Comparison of ENCODE assay signal across 10 cellular contexts in the genomic region with DNA sequence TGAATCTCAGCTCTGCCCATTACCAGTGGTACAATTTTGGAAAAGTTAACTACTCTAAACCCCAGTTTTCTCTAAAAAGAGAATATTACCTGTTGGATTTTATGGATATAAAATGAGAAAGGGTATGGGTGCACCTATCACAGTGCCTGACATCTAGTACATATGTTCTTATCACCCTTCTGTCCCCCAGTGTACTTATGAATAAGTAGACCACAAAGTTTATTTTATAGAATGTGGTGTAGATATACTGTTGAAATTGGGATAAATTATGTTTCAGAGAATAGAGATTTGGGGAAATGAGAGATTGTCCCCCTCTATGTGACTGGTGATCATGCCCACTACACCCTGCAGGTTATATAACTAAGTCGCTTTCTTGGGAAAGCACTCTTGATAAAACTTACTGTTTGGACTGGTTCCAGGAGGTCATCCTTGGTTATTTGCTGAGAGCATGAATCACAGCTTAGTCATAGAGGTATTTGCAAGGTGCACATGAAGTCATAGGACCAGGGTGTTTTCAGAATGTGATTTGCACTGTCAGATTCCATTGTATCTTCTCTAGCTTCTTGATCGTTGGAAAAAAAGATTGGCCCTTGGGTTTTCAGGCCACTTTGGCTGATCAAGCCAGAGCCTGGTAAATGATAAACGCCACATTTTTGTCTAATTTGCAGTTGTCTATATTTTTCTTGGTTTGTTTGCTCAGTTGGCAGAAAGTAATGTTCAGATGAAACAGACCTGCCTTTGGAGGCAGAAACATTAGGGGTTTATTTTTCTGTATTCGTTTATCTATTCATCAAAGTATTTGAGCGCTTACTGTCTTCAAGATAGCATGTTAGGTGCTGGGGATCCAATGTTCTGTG. TPM values are rescaled to one million over a fixed set of nuclear protein-coding genes. Genes with fewer than 3 reads are reported as not detected.
A peak's percentile ranks its signal among the peaks of the same experiment; 100 is the strongest.
DNase-seq lines count a peak whose midpoint lies in the region; ATAC-seq and TF ChIP-seq lines count a peak whose summit lies in the region.
"Had no signal": no experiment of that assay in that cellular context is flagged by ENCODE, and none has a peak within 500 bp of the region (broad histone marks: within the 10 kb centered on the region; RNA-seq: fewer than 3 reads in every experiment).

No MANE protein-coding gene starts in this region.

- H3K36me3 ChIP-seq in liver (ENCODE audit: control insufficient read depth in 4 of 4, insufficient read depth in 3 of 4, low read depth in 1 of 4, low read length in 3 of 4) (peaks cover 0 to 4% (median 0%) of the 10 kb centered on the region in 4 donors), vagina (peaks cover 0 to 17% of the 10 kb centered on the region in 2 donors)

- intact Hi-C loops in vagina (cut with DNase I) (no loop called here), posterior vena cava (cut with DNase I) (no loop called here)

- TF ChIP-seq POLR2A in vagina (IDR thresholded peaks at IDR 0.05): no peak

- ATAC-seq in GM18873 (IDR thresholded peaks at IDR 0.05; ENCODE audit: low FRiP score, unreplicated experiment): no peak

- no peak for TF ChIP-seq RAD21 in liver (IDR thresholded peaks at IDR 0.05)

- WGBS in liver: 40% methylated on average over 5 of the region's 5 CpGs

- H3K27me3 ChIP-seq in liver (ENCODE audit: control insufficient read depth in 4 of 4, insufficient read depth in 4 of 4, low read length in 3 of 4) (no peaks in the 10 kb centered on the region), vagina (no peaks in the 10 kb centered on the region)

- TF ChIP-seq CTCF in astrocyte of the cerebellum (IDR thresholded peaks at IDR 0.05; ENCODE audit: low read depth, low read length, missing control alignments) (no peak), liver (IDR thresholded peaks at IDR 0.05; ENCODE audit: low read depth, low read length, missing input control) (no peak), vagina (IDR thresholded peaks at IDR 0.05) (no peak)

- H3K27ac ChIP-seq in liver (ENCODE audit: low read depth in 1 of 2, low read length in 2 of 2): peak overlapping the region; percentile 69 to 74
- H3K27ac ChIP-seq in vagina: no peak overlapping the region

- H3K9ac ChIP-seq in liver (ENCODE audit: low read depth in 1 of 2, low read length in 2 of 2): no peak overlapping the region

- H3K4me3 ChIP-seq in astrocyte of the cerebellum (ENCODE audit: low read depth, low read length) (no peak overlapping the region), liver (ENCODE audit: low read depth in 1 of 3, low read length in 3 of 3) (no peak overlapping the region), vagina (no peak overlapping the region)

- no peaks in the 10 kb centered on the region for H3K9me3 ChIP-seq in liver (ENCODE audit: control insufficient read depth in 4 of 4, low read length in 3 of 4)
- no peaks in the 10 kb centered on the region for H3K9me3 ChIP-seq in vagina

- in situ Hi-C loops in ACHN (cut with HindIII; ENCODE audit: low pct_ligation_motif_present, low pct_unique_long_range_greater_than_20kb, low sequenced_read_pairs): no loop called here
- in situ Hi-C loops in astrocyte of the cerebellum (cut with HindIII; ENCODE audit: low sequenced_read_pairs): no loop called here

- DNase-seq in ACHN: peak; percentile 90
- DNase-seq in HT-29 (ENCODE audit: low spot score): peak; percentile 96
- peak; percentile 41 for DNase-seq in astrocyte of the cerebellum (ENCODE audit: low read depth)
- DNase-seq in NCI-H2029 (lab: John Stamatoyannopoulos, UW): no peak
- no peak for DNase-seq in vagina (ENCODE audit: extremely low spot score in 2 of 2)
- DNase-seq in posterior vena cava (ENCODE audit: low spot score): no peak
- DNase-seq: glutamatergic neuron, NCI-H526 treated with DMSO at 0.1 percent for 48 hours had no signal

- H3K4me1 ChIP-seq in liver (ENCODE audit: control insufficient read depth in 4 of 4, insufficient read depth in 4 of 4, low read length in 3 of 4) (peaks cover 0 to 22% (median 11%) of the 10 kb centered on the region in 4 donors), vagina (peaks cover 6% of the 10 kb centered on the region)

TF ChIP-seq in liver, 16 proteins besides CTCF, POLR2A, EP300 and RAD21:
- peak in 1 of 2 donors; percentile 45 for TF ChIP-seq HNF4A (conservative IDR thresholded peaks at IDR 0.05)
- TF ChIP-seq RXRA (IDR thresholded peaks at IDR 0.05): peak in 1 of 2 donors; percentile 22
- TF ChIP-seq MAX (IDR thresholded peaks at IDR 0.05): no peak
- TF ChIP-seq GABPA (IDR thresholded peaks at IDR 0.05 in 1 of 2, conservative IDR thresholded peaks at IDR 0.05 in 1 of 2): no peak
- peak; percentile 50 to 84 for TF ChIP-seq JUND (IDR thresholded peaks at IDR 0.05)

RNA-seq across cellular contexts. Expression of gene STX3, which starts 21.3 kb away (rescaled TPM):
- 80.6 and 86.5 TPM in 2 replicates for total RNA-seq in HT-29 (2014; rRNA removed; shearing (Covaris generic))
- total RNA-seq in liver (1 to 10 TPM; 7.0 to 8.5 TPM), vagina (39.8 TPM), posterior vena cava (10 to 100 TPM; 13.5 to 19.6 TPM)
- 1 to 10 TPM; 3.3 to 4.7 TPM for polyA plus RNA-seq in liver

RNA-seq across cellular contexts. Expression of gene MRPL16, which starts 34.1 kb away (rescaled TPM):
- total RNA-seq in HT-29 (2014; rRNA removed; shearing (Covaris generic)): 94.0 and 100 TPM in 2 replicates
- total RNA-seq in liver (10 to 100 TPM; 24.9 to 33.5 TPM), vagina (38.3 TPM), posterior vena cava (10 to 100 TPM; 25.5 to 29.8 TPM)
- polyA plus RNA-seq in liver: 10 to 100 TPM; 45.7 to 54.9 TPM

Comparison
In these comparisons a context has a peak if more than half of its experiments do, and no peak if none do; other contexts are left out.
1. DNase-seq: peak in ACHN (single experiment), HT-29 (single experiment) and astrocyte of the cerebellum (single experiment); none in NCI-H2029 (single experiment), vagina (0 of 2) and posterior vena cava (single experiment).